8 cellular contexts compared by ENCODE assay signal in genomic region chr5:33936004-33936380, GRCh38. TPM values are rescaled to one million over a fixed set of nuclear protein-coding genes. Genes with fewer than 3 reads are reported as not detected.
DNase-seq lines count a peak whose midpoint lies in the region; ATAC-seq and TF ChIP-seq lines count a peak whose summit lies in the region.

No MANE protein-coding gene starts in this region.

- H3K27me3 Mint-ChIP-seq in GM23338 (ENCODE audit: insufficient read depth, low read depth, poor library complexity) (peaks cover 17% of the 10 kb centered on the region), brain (peaks cover 30% of the 10 kb centered on the region)

- TF ChIP-seq CTCF in GM23338 (conservative IDR thresholded peaks at IDR 0.05; ENCODE audit: low read depth in 2 of 2) (no peak), brain (conservative IDR thresholded peaks at IDR 0.05) (peak; percentile 32 to 46)

- H3K27me3 ChIP-seq in GM23338 (ENCODE audit: insufficient read depth), result peaks cover 15% of the 10 kb centered on the region

- peaks cover 11% of the 10 kb centered on the region for H3K4me1 ChIP-seq in GM23338 (ENCODE audit: insufficient read depth)

- H3F3A ChIP-seq in GM23338 (replicated peaks; ENCODE audit: low read depth), result no peaks in the 10 kb centered on the region

- H3K4me3 Mint-ChIP-seq in GM23338 (peak overlapping the region; percentile 85), brain (peak overlapping the region; percentile 87 to 89 (median 88))

- peak overlapping the region; percentile 80 for H3K4me3 ChIP-seq in GM23338

- H3K4me2 ChIP-seq in GM23338, result peak overlapping the region; percentile 95

- H3K27ac Mint-ChIP-seq in GM23338, result no peak overlapping the region
- peak overlapping the region in 1 of 5 experiments; percentile 76 for H3K27ac Mint-ChIP-seq in brain

- H4K20me1 ChIP-seq in GM23338 (replicated peaks; ENCODE audit: insufficient read depth), result no peaks in the 10 kb centered on the region

- H3K9me3 Mint-ChIP-seq in GM23338 (no peaks in the 10 kb centered on the region), brain (peaks cover 0 to 3% (median 0%) of the 10 kb centered on the region in 5 experiments)

- DNase-seq in C1 segment of cervical spinal cord (lab: John Stamatoyannopoulos, UW) (peak in 8 of 14 donors; percentile 1 to 54 (median 14)), GM23338 (ENCODE audit: low spot score) (peak; percentile 89), RPMI7951 (ENCODE audit: low read depth) (peak; percentile 63), iPS-NIHi7 (ENCODE audit: extremely low spot score) (peak; percentile 87), smooth muscle cell of the brain vasculature (ENCODE audit: low read depth, low spot score) (peak; percentile 23)

- ATAC-seq in GM23338 (peak; percentile 83), HG03280 (IDR thresholded peaks at IDR 0.05; ENCODE audit: unreplicated experiment) (no peak), GM19035 (IDR thresholded peaks at IDR 0.05; ENCODE audit: unreplicated experiment) (no peak)

- peak overlapping the region; percentile 100 for H2AFZ ChIP-seq in GM23338

- H3K27ac ChIP-seq in GM23338 (ENCODE audit: low read depth), result no peak overlapping the region

- H3K79me2 ChIP-seq in GM23338 (replicated peaks; ENCODE audit: insufficient read depth), result no peaks in the 10 kb centered on the region

- no peaks in the 10 kb centered on the region for H3K36me3 ChIP-seq in GM23338 (ENCODE audit: insufficient read depth)

- H3K4me1 Mint-ChIP-seq in GM23338 (peaks cover 25% of the 10 kb centered on the region), brain (peaks cover 10% of the 10 kb centered on the region)

- no peaks in the 10 kb centered on the region for H3K36me3 Mint-ChIP-seq in GM23338 (ENCODE audit: low read depth)
- no peaks in the 10 kb centered on the region for H3K36me3 Mint-ChIP-seq in brain

- no peaks in the 10 kb centered on the region for H3K9me2 ChIP-seq in GM23338 (ENCODE audit: insufficient read depth)

TF ChIP-seq in GM23338, 12 proteins besides CTCF, POLR2A, EP300 and RAD21:
- TF ChIP-seq ETS1 (IDR thresholded peaks at IDR 0.05) (no peak), ZNF114 (CRISPR knock-in tag; IDR thresholded peaks at IDR 0.05) (no peak), REST (IDR thresholded peaks at IDR 0.05; ENCODE audit: unreplicated experiment) (peak; percentile 87), POLR2AphosphoS5 (IDR thresholded peaks at IDR 0.05; ENCODE audit: low read depth) (no peak), CREB1 (CRISPR knock-in tag; IDR thresholded peaks at IDR 0.05; ENCODE audit: low read depth) (peak; percentile 75), ZNF331 (CRISPR knock-in tag; IDR thresholded peaks at IDR 0.05; ENCODE audit: low read depth) (no peak), EZH2 (IDR thresholded peaks at IDR 0.05; ENCODE audit: low read depth, unreplicated experiment) (no peak)

RNA-seq across cellular contexts. Expression of gene RXFP3, which starts 0.2 kb away (rescaled TPM):
- total RNA-seq in GM23338 (2014; rRNA removed; shearing (Covaris generic)), result 0.23 TPM in 1 of 2 replicates, not detected in the other
- polyA plus RNA-seq in GM23338 (2016; fragmentation: Nextera tagmentation; extraction: Ambion mirVana), result not detected in 2 replicates
- not detected in 2 replicates for total RNA-seq in RPMI7951 (2014; rRNA removed; shearing (Covaris generic))
- not detected for polyA plus RNA-seq in brain (ENCODE audit: insufficient read depth, low read depth, low replicate concordance)

RNA-seq across cellular contexts. Expression of gene ADAMTS12, which starts 44.2 kb away (rescaled TPM):
- total RNA-seq in GM23338 (2014; rRNA removed; shearing (Covaris generic)), result 12.4 and 17.1 TPM in 2 replicates
- polyA plus RNA-seq in GM23338 (2016; fragmentation: Nextera tagmentation; extraction: Ambion mirVana) (8.6 and 9.1 TPM in 2 replicates), brain (ENCODE audit: insufficient read depth, low read depth, low replicate concordance) (0.24 TPM)
- 30.0 and 31.7 TPM in 2 replicates for total RNA-seq in RPMI7951 (2014; rRNA removed; shearing (Covaris generic))

RNA-seq across cellular contexts. Expression of gene SLC45A2, which starts 48.5 kb away (rescaled TPM):
- not detected in 2 replicates for total RNA-seq in GM23338 (2014; rRNA removed; shearing (Covaris generic))
- polyA plus RNA-seq in GM23338 (2016; fragmentation: Nextera tagmentation; extraction: Ambion mirVana), result not detected in 2 replicates
- 0.49 and 2.0 TPM in 2 replicates for total RNA-seq in RPMI7951 (2014; rRNA removed; shearing (Covaris generic))
- 0.15 TPM for polyA plus RNA-seq in brain (ENCODE audit: insufficient read depth, low read depth, low replicate concordance)

Comparison
In these comparisons a context has a peak if more than half of its experiments do, and no peak if none do; other contexts are left out.
1. DNase-seq: peak in every context shown above with its lines; median percentile 89 in GM23338; 87 in iPS-NIHi7; 63 in RPMI7951; 23 in smooth muscle cell of the brain vasculature; 14 in C1 segment of cervical spinal cord.
2. CTCF ChIP-seq: peak in brain (2 of 2); none in GM23338 (0 of 2).